Comparison of ENCODE assay signal across 8 cellular contexts in the genomic region with DNA sequence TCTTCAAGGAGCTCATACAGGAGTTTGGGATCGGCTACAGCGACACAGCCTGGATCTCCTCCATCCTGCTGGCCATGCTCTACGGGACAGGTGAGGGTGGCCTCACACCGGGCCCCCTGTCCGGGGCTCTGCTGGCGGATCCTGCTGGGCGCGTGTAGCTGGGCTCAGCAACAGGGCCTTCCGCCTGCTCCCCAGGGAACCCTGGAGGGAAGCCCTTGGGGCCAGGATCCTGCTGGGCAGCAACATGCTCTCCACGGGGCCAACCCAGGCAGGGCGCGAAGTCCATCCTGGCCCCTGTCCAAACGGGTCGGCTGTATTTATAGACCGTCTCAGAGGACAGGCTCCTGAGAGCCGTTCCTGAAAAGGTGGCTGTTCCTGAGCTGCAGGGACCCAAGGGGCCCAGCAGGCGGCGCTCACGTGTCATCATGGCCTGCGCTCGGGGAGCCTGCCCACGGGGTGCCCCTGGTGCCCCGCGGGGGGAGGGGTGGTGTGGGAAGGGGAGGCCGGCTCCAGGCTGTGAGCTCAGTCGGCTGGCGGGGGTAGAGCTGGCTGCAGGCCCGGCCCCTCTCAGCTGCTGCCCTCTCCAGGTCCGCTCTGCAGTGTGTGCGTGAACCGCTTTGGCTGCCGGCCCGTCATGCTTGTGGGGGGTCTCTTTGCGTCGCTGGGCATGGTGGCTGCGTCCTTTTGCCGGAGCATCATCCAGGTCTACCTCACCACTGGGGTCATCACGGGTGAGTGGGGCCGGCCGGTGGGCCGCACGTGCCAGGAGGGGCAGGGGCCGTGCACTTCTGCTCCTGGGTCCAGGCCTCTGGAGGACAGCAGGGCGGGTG. TPM values are rescaled to one million over a fixed set of nuclear protein-coding genes. Genes with fewer than 3 reads are reported as not detected.
DNase-seq lines count a peak whose midpoint lies in the region; ATAC-seq and TF ChIP-seq lines count a peak whose summit lies in the region.

No MANE protein-coding gene starts in this region.

- H3K18ac ChIP-seq in neuronal stem cell (ENCODE audit: low read length): peak overlapping the region; percentile 91

- peaks cover 57% of the 10 kb centered on the region for H3K4me1 ChIP-seq in NT2/D1 (ENCODE audit: insufficient read depth, insufficient read length)
- peaks cover 22 to 51% of the 10 kb centered on the region in 2 donors for H3K4me1 ChIP-seq in esophagus (ENCODE audit: control insufficient read depth in 2 of 2, insufficient read depth in 2 of 2, low read length in 1 of 2)
- peaks cover 12 to 15% of the 10 kb centered on the region in 2 donors for H3K4me1 ChIP-seq in neuronal stem cell (ENCODE audit: control insufficient read depth in 2 of 2, insufficient read depth in 1 of 2, low read depth in 1 of 2, low read length in 2 of 2)

- H2AK5ac ChIP-seq in neuronal stem cell (ENCODE audit: low read depth, low read length): peak overlapping the region; percentile 1

- peak overlapping the region; percentile 90 for H2BK12ac ChIP-seq in neuronal stem cell (ENCODE audit: low read length)

- H3K14ac ChIP-seq in neuronal stem cell (ENCODE audit: low read length): no peak overlapping the region

- H3K4me3 ChIP-seq in NT2/D1 (ENCODE audit: insufficient read length, low read depth) (no peak overlapping the region), esophagus (ENCODE audit: low read depth in 1 of 2, low read length in 2 of 2) (peak overlapping the region in 1 of 2 donors; percentile 3), neuronal stem cell (ENCODE audit: low read length in 2 of 2) (no peak overlapping the region)

- H2BK5ac ChIP-seq in neuronal stem cell (ENCODE audit: low read length): peak overlapping the region; percentile 48

- H3K4me1 Mint-ChIP-seq in natural killer cell: peaks cover 27 to 56% of the 10 kb centered on the region in 2 donors
- H3K4me1 Mint-ChIP-seq in natural killer cell treated with Interleukin-12 subunit alpha and Interleukin-12 subunit beta and Interleukin-15 and Interleukin-18, amount 100 ng/mL, for 72 hours (ENCODE audit: low read depth in 2 of 2): peaks cover 5 to 23% of the 10 kb centered on the region in 2 donors

- no peak overlapping the region for H3K4ac ChIP-seq in neuronal stem cell (ENCODE audit: low read length)

- 41% methylated on average over 42 to 44 of the region's 44 CpGs for WGBS in esophagus, 2 donors
- WGBS in neuronal stem cell (ENCODE audit: extremely low coverage in 2 of 2, insufficient read length in 2 of 2, insufficient replicate concordance in 1 of 2), 2 donors: no CpG with 5 or more reads among the region's 44 CpGs

- H2AFZ ChIP-seq in neuronal stem cell (ENCODE audit: low read length): no peak overlapping the region

- H3K36me3 ChIP-seq in NT2/D1 (ENCODE audit: insufficient read depth, insufficient read length, low read length) (peaks cover 74% of the 10 kb centered on the region), esophagus (ENCODE audit: control insufficient read depth in 2 of 2, insufficient read depth in 2 of 2, low read length in 1 of 2) (peaks cover 0 to 14% of the 10 kb centered on the region in 2 donors), neuronal stem cell (replicated peaks in 1 of 2; ENCODE audit: control insufficient read depth in 2 of 2, insufficient read depth in 2 of 2, low read length in 2 of 2) (peaks cover 14 to 32% of the 10 kb centered on the region in 2 donors)

- no peak overlapping the region for H3K4me3 Mint-ChIP-seq in natural killer cell
- H3K4me3 Mint-ChIP-seq in natural killer cell treated with Interleukin-12 subunit alpha and Interleukin-12 subunit beta and Interleukin-15 and Interleukin-18, amount 100 ng/mL, for 72 hours: no peak overlapping the region

- H4K8ac ChIP-seq in neuronal stem cell (ENCODE audit: low read depth, low read length): peak overlapping the region; percentile 82

- H2BK15ac ChIP-seq in neuronal stem cell (ENCODE audit: low read length): peak overlapping the region; percentile 49

- no peaks in the 10 kb centered on the region for H3K27me3 Mint-ChIP-seq in natural killer cell (ENCODE audit: low read depth in 2 of 2)
- H3K27me3 Mint-ChIP-seq in natural killer cell treated with Interleukin-12 subunit alpha and Interleukin-12 subunit beta and Interleukin-15 and Interleukin-18, amount 100 ng/mL, for 72 hours: no peaks in the 10 kb centered on the region

- peak overlapping the region; percentile 70 for H3K9ac ChIP-seq in NT2/D1 (ENCODE audit: insufficient read length, low read depth)
- peak overlapping the region; percentile 3 for H3K9ac ChIP-seq in neuronal stem cell (ENCODE audit: low read depth, low read length, poor library complexity)

- H3K23ac ChIP-seq in neuronal stem cell (ENCODE audit: low read depth, low read length, poor library complexity): peak overlapping the region; percentile 96

- H3K4me2 ChIP-seq in neuronal stem cell (ENCODE audit: insufficient read depth, low read length, poor library complexity, severe bottlenecking): no peak overlapping the region

- DNase-seq in natural killer cell: peak; percentile 72
- no peak for DNase-seq in natural killer cell treated with Interleukin-12 subunit alpha and Interleukin-12 subunit beta and Interleukin-15 and Interleukin-18, amount 100 ng/mL, for 72 hours (ENCODE audit: low spot score)
- no peak for DNase-seq in NT2/D1 (ENCODE audit: low read depth, low spot score)
- peak; percentile 82 to 84 for DNase-seq in activated T-cell treated with anti-CD3 and anti-CD28 coated beads, Interleukin-2, amount 50 U/mL, for 48 hours
- peak; percentile 68 for DNase-seq in neuronal stem cell (ENCODE audit: low spot score)
- peak; percentile 68 for DNase-seq in ureter (ENCODE audit: low spot score)

- ATAC-seq in natural killer cell (peak; percentile 44 to 57 (median 46)), GM21619 (IDR thresholded peaks at IDR 0.05; ENCODE audit: unreplicated experiment) (no peak)
- ATAC-seq in natural killer cell treated with Interleukin-12 subunit alpha and Interleukin-12 subunit beta and Interleukin-15 and Interleukin-18, amount 100 ng/mL, for 72 hours: no peak

- no peaks in the 10 kb centered on the region for H3K36me3 Mint-ChIP-seq in natural killer cell
- no peaks in the 10 kb centered on the region for H3K36me3 Mint-ChIP-seq in natural killer cell treated with Interleukin-12 subunit alpha and Interleukin-12 subunit beta and Interleukin-15 and Interleukin-18, amount 100 ng/mL, for 72 hours

- H3K9me3 ChIP-seq in NT2/D1 (ENCODE audit: insufficient read depth, low read length) (no peaks in the 10 kb centered on the region), esophagus (ENCODE audit: control insufficient read depth in 2 of 2, insufficient read depth in 1 of 2, low read depth in 1 of 2, low read length in 1 of 2) (no peaks in the 10 kb centered on the region), neuronal stem cell (replicated peaks in 1 of 2; ENCODE audit: control insufficient read depth in 2 of 2, insufficient read depth in 1 of 2, low read depth in 1 of 2, low read length in 2 of 2) (no peaks in the 10 kb centered on the region)

- peak overlapping the region; percentile 58 to 72 for H3K27ac Mint-ChIP-seq in natural killer cell
- H3K27ac Mint-ChIP-seq in natural killer cell treated with Interleukin-12 subunit alpha and Interleukin-12 subunit beta and Interleukin-15 and Interleukin-18, amount 100 ng/mL, for 72 hours: no peak overlapping the region

- peak overlapping the region; percentile 18 for H2BK120ac ChIP-seq in neuronal stem cell (ENCODE audit: low read depth, low read length)

- peak overlapping the region; percentile 42 for H3K27ac ChIP-seq in esophagus (ENCODE audit: low read depth in 2 of 2, low read length in 1 of 2)
- no peak overlapping the region for H3K27ac ChIP-seq in neuronal stem cell (replicated peaks; ENCODE audit: low read length)

- H3K9me3 Mint-ChIP-seq in natural killer cell: no peaks in the 10 kb centered on the region
- no peaks in the 10 kb centered on the region for H3K9me3 Mint-ChIP-seq in natural killer cell treated with Interleukin-12 subunit alpha and Interleukin-12 subunit beta and Interleukin-15 and Interleukin-18, amount 100 ng/mL, for 72 hours

- H3K79me1 ChIP-seq in neuronal stem cell (ENCODE audit: low read depth, low read length): peaks cover 8% of the 10 kb centered on the region

- H4K91ac ChIP-seq in neuronal stem cell (ENCODE audit: low read depth, low read length, poor library complexity): no peak overlapping the region

- intact Hi-C loops in natural killer cell (cut with micrococcal nuclease): loop anchor here (1.0 to 5.0 kb wide), 2 partner anchors 36 to 85 kb away; a partner anchor contains a TSS

- TF ChIP-seq CTCF in natural killer cell (IDR thresholded peaks at IDR 0.05): peak; percentile 82

- H3K27me3 ChIP-seq in NT2/D1 (ENCODE audit: insufficient read depth, insufficient read length) (no peaks in the 10 kb centered on the region), esophagus (ENCODE audit: control insufficient read depth in 1 of 2, insufficient read depth in 2 of 2, low read length in 2 of 2) (no peaks in the 10 kb centered on the region), neuronal stem cell (ENCODE audit: control insufficient read depth in 3 of 3, insufficient read depth in 3 of 3, low read depth in 1 of 3, low read length in 3 of 3) (peaks cover 0 to 8% (median 0%) of the 10 kb centered on the region in 3 experiments)

RNA-seq across cellular contexts. Expression of a gene that starts 7.5 kb away (rescaled TPM):
- total RNA-seq in natural killer cell (100 to 1,000 TPM; 172 to 365 (median 296) TPM), ureter (44.2 TPM)
- total RNA-seq in natural killer cell treated with Interleukin-12 subunit alpha and Interleukin-12 subunit beta and Interleukin-15 and Interleukin-18, amount 100 ng/mL, for 72 hours: 100 to 1,000 TPM; 241 to 534 TPM
- polyA plus RNA-seq in esophagus: 10 to 100 TPM; 17.5 to 41.0 TPM
- polyA plus RNA-seq in neuronal stem cell (2013, experiment 1 of 2): 3.5 TPM
- 3.2 TPM for polyA plus RNA-seq in neuronal stem cell (2013, experiment 2 of 2)

RNA-seq across cellular contexts. Expression of a gene that starts 23.7 kb away (rescaled TPM):
- total RNA-seq in natural killer cell (10 to 100 TPM; 69.7 to 79.2 (median 75.1) TPM), ureter (108 TPM)
- total RNA-seq in natural killer cell treated with Interleukin-12 subunit alpha and Interleukin-12 subunit beta and Interleukin-15 and Interleukin-18, amount 100 ng/mL, for 72 hours: 10 to 100 TPM; 34.0 to 82.2 TPM
- 10 to 100 TPM; 16.3 to 33.7 TPM for polyA plus RNA-seq in esophagus
- polyA plus RNA-seq in neuronal stem cell (2013, experiment 1 of 2): 26.0 TPM
- polyA plus RNA-seq in neuronal stem cell (2013, experiment 2 of 2): 24.0 TPM

RNA-seq across cellular contexts. Expression of a gene that starts 37.1 kb away (rescaled TPM):
- total RNA-seq in natural killer cell (100 to 1,000 TPM; 423 to 475 (median 468) TPM), ureter (170 TPM)
- 100 to 1,000 TPM; 160 to 215 TPM for total RNA-seq in natural killer cell treated with Interleukin-12 subunit alpha and Interleukin-12 subunit beta and Interleukin-15 and Interleukin-18, amount 100 ng/mL, for 72 hours
- polyA plus RNA-seq in esophagus: 10 to 100 TPM; 63.7 to 79.6 TPM
- polyA plus RNA-seq in neuronal stem cell (2013, experiment 1 of 2): 70.3 TPM
- polyA plus RNA-seq in neuronal stem cell (2013, experiment 2 of 2): 72.1 TPM

Comparison
In these comparisons a context has a peak if more than half of its experiments do, and no peak if none do; other contexts are left out.
1. ATAC-seq: peak in natural killer cell (3 of 3); none in natural killer cell treated with Interleukin-12 subunit alpha and Interleukin-12 subunit beta and Interleukin-15 and Interleukin-18, amount 100 ng/mL, for 72 hours (0 of 2) and GM21619 (single experiment).
2. DNase-seq: peak in natural killer cell (single experiment), activated T-cell treated with anti-CD3 and anti-CD28 coated beads, Interleukin-2, amount 50 U/mL, for 48 hours (2 of 2), neuronal stem cell (single experiment) and ureter (single experiment); none in natural killer cell treated with Interleukin-12 subunit alpha and Interleukin-12 subunit beta and Interleukin-15 and Interleukin-18, amount 100 ng/mL, for 72 hours (single experiment) and NT2/D1 (single experiment).
3. H3K27ac Mint-ChIP-seq: peak in natural killer cell (2 of 2); none in natural killer cell treated with Interleukin-12 subunit alpha and Interleukin-12 subunit beta and Interleukin-15 and Interleukin-18, amount 100 ng/mL, for 72 hours (0 of 2).